ENCODE assay signal across 1 cellular context in the genomic region with DNA sequence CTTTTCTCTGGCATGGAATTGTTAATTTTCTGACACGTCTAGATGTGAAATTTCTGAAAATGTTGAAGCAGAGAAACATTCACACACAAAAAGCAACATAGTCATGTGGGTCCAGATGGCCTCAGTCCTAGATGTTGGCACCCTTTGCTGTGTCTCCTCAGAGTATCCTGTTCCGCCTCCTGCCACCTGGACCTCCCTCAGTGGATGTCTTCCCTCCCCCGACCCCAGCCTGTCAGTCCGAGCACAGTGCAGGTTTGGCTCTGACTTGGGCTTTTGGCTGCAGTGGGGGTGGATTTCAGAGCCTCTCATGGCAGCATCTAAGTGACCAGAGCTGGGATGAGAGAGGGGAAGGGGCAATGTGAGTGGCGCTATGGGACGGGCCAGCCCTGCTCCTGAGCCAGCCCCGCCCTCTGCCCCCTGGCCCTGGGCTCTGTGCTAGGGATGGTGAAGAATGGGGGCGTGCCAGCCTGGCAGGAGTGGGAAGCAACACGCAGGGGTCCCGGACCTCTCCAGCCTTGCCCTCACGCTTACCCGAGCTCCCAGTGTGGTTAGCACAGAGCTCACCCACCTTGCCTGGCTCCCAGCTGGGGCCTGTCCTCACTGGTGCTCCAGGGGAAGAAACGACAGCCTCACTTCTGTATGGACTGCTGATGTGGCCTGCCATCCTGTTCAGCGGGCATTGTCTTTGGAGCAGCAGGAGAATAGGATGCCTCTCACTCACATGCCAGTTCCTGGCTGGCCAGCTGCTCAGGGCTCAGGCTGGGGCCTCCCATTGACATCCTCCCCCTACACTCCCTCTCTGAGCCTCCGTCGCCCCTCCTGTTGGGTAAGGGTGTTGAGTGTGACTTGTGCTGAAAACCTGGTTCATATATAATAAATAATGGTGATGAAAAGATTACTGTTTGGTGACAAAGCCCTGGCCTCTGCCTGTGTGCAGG.
TF ChIP-seq lines count a peak whose summit lies in the region.

No MANE protein-coding gene starts in this region.

TF ChIP-seq in IMR-90, 13 proteins besides CTCF, POLR2A, EP300 and RAD21:
- TF ChIP-seq BHLHE40 (IDR thresholded peaks at IDR 0.05; ENCODE audit: low read depth, low read length) (no peak), SMC3 (IDR thresholded peaks at IDR 0.05; ENCODE audit: low read depth, low read length) (no peak), RCOR1 (IDR thresholded peaks at IDR 0.05; ENCODE audit: insufficient replicate concordance, low read length) (no peak), NFE2L2 (IDR thresholded peaks at IDR 0.05; ENCODE audit: low read depth, low read length) (no peak), RFX5 (IDR thresholded peaks at IDR 0.05; ENCODE audit: low read depth, low read length) (no peak), MAZ (IDR thresholded peaks at IDR 0.05; ENCODE audit: borderline replicate concordance, low read depth, low read length) (no peak), MXI1 (IDR thresholded peaks at IDR 0.05; ENCODE audit: borderline replicate concordance, low read depth, low read length) (no peak), MAFK (IDR thresholded peaks at IDR 0.05; ENCODE audit: low read depth, low read length) (no peak), CHD1 (IDR thresholded peaks at IDR 0.05; ENCODE audit: low read depth, low read length) (no peak), CEBPB (IDR thresholded peaks at IDR 0.05; ENCODE audit: low read depth, low read length) (no peak), FOS (IDR thresholded peaks at IDR 0.05; ENCODE audit: low read depth, low read length) (no peak)
- TF ChIP-seq, protein P1, sequence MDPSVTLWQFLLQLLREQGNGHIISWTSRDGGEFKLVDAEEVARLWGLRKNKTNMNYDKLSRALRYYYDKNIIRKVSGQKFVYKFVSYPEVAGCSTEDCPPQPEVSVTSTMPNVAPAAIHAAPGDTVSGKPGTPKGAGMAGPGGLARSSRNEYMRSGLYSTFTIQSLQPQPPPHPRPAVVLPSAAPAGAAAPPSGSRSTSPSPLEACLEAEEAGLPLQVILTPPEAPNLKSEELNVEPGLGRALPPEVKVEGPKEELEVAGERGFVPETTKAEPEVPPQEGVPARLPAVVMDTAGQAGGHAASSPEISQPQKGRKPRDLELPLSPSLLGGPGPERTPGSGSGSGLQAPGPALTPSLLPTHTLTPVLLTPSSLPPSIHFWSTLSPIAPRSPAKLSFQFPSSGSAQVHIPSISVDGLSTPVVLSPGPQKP (IDR thresholded peaks at IDR 0.05; ENCODE audit: borderline replicate concordance, low read depth, low read length) = no peak
- TF ChIP-seq, protein P2, sequence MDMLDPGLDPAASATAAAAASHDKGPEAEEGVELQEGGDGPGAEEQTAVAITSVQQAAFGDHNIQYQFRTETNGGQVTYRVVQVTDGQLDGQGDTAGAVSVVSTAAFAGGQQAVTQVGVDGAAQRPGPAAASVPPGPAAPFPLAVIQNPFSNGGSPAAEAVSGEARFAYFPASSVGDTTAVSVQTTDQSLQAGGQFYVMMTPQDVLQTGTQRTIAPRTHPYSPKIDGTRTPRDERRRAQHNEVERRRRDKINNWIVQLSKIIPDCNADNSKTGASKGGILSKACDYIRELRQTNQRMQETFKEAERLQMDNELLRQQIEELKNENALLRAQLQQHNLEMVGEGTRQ (IDR thresholded peaks at IDR 0.05; ENCODE audit: low read depth, low read length) = no peak
